Comparison of ENCODE assay signal across 1 cellular context in the genomic region with DNA sequence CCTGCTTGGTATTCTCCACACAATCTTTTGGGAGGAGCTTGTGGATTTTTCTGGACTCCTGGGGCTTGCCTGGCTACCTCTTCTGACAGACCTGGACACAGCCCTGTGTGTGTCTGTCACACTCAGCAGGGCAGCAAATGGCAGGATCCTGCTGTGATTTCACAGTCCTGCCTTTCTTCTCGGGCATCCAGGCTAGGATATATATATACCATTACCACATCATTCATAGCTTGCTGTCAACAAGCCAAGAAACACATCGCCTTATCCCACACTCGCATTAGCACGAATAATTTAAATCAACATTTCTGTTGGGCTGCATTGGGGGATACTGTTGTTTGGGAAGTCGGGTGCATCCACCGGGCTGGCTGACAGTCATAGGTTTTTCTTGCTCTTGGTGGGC.
TF ChIP-seq lines count a peak whose summit lies in the region.

No MANE protein-coding gene starts in this region.

TF ChIP-seq in GM23338, 12 proteins besides CTCF, POLR2A, EP300 and RAD21 (continued from another document):
- TF ChIP-seq, protein P1, sequence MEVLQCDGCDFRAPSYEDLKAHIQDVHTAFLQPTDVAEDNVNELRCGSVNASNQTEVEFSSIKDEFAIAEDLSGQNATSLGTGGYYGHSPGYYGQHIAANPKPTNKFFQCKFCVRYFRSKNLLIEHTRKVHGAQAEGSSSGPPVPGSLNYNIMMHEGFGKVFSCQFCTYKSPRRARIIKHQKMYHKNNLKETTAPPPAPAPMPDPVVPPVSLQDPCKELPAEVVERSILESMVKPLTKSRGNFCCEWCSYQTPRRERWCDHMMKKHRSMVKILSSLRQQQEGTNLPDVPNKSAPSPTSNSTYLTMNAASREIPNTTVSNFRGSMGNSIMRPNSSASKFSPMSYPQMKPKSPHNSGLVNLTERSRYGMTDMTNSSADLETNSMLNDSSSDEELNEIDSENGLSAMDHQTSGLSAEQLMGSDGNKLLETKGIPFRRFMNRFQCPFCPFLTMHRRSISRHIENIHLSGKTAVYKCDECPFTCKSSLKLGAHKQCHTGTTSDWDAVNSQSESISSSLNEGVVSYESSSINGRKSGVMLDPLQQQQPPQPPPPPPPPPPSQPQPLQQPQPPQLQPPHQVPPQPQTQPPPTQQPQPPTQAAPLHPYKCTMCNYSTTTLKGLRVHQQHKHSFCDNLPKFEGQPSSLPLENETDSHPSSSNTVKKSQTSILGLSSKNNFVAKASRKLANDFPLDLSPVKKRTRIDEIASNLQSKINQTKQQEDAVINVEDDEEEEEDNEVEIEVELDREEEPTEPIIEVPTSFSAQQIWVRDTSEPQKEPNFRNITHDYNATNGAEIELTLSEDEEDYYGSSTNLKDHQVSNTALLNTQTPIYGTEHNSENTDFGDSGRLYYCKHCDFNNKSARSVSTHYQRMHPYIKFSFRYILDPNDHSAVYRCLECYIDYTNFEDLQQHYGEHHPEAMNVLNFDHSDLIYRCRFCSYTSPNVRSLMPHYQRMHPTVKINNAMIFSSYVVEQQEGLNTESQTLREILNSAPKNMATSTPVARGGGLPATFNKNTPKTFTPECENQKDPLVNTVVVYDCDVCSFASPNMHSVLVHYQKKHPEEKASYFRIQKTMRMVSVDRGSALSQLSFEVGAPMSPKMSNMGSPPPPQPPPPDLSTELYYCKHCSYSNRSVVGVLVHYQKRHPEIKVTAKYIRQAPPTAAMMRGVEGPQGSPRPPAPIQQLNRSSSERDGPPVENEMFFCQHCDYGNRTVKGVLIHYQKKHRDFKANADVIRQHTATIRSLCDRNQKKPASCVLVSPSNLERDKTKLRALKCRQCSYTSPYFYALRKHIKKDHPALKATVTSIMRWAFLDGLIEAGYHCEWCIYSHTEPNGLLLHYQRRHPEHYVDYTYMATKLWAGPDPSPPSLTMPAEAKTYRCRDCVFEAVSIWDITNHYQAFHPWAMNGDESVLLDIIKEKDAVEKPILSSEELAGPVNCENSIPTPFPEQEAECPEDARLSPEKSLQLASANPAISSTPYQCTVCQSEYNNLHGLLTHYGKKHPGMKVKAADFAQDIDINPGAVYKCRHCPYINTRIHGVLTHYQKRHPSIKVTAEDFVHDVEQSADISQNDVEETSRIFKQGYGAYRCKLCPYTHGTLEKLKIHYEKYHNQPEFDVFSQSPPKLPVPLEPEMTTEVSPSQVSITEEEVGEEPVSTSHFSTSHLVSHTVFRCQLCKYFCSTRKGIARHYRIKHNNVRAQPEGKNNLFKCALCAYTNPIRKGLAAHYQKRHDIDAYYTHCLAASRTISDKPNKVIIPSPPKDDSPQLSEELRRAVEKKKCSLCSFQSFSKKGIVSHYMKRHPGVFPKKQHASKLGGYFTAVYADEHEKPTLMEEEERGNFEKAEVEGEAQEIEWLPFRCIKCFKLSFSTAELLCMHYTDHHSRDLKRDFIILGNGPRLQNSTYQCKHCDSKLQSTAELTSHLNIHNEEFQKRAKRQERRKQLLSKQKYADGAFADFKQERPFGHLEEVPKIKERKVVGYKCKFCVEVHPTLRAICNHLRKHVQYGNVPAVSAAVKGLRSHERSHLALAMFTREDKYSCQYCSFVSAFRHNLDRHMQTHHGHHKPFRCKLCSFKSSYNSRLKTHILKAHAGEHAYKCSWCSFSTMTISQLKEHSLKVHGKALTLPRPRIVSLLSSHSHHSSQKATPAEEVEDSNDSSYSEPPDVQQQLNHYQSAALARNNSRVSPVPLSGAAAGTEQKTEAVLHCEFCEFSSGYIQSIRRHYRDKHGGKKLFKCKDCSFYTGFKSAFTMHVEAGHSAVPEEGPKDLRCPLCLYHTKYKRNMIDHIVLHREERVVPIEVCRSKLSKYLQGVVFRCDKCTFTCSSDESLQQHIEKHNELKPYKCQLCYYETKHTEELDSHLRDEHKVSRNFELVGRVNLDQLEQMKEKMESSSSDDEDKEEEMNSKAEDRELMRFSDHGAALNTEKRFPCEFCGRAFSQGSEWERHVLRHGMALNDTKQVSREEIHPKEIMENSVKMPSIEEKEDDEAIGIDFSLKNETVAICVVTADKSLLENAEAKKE (CRISPR knock-in tag; IDR thresholded peaks at IDR 0.05): no peak
- TF ChIP-seq NANOG (IDR thresholded peaks at IDR 0.05; ENCODE audit: borderline replicate concordance) (no peak), STAT1 (IDR thresholded peaks at IDR 0.05; ENCODE audit: unreplicated experiment) (no peak), ZNF114 (CRISPR knock-in tag; IDR thresholded peaks at IDR 0.05) (no peak), EZH2 (IDR thresholded peaks at IDR 0.05; ENCODE audit: low read depth, unreplicated experiment) (no peak)
- TF ChIP-seq, protein P2, sequence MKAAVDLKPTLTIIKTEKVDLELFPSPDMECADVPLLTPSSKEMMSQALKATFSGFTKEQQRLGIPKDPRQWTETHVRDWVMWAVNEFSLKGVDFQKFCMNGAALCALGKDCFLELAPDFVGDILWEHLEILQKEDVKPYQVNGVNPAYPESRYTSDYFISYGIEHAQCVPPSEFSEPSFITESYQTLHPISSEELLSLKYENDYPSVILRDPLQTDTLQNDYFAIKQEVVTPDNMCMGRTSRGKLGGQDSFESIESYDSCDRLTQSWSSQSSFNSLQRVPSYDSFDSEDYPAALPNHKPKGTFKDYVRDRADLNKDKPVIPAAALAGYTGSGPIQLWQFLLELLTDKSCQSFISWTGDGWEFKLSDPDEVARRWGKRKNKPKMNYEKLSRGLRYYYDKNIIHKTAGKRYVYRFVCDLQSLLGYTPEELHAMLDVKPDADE (IDR thresholded peaks at IDR 0.05): no peak
- TF ChIP-seq, protein P3, sequence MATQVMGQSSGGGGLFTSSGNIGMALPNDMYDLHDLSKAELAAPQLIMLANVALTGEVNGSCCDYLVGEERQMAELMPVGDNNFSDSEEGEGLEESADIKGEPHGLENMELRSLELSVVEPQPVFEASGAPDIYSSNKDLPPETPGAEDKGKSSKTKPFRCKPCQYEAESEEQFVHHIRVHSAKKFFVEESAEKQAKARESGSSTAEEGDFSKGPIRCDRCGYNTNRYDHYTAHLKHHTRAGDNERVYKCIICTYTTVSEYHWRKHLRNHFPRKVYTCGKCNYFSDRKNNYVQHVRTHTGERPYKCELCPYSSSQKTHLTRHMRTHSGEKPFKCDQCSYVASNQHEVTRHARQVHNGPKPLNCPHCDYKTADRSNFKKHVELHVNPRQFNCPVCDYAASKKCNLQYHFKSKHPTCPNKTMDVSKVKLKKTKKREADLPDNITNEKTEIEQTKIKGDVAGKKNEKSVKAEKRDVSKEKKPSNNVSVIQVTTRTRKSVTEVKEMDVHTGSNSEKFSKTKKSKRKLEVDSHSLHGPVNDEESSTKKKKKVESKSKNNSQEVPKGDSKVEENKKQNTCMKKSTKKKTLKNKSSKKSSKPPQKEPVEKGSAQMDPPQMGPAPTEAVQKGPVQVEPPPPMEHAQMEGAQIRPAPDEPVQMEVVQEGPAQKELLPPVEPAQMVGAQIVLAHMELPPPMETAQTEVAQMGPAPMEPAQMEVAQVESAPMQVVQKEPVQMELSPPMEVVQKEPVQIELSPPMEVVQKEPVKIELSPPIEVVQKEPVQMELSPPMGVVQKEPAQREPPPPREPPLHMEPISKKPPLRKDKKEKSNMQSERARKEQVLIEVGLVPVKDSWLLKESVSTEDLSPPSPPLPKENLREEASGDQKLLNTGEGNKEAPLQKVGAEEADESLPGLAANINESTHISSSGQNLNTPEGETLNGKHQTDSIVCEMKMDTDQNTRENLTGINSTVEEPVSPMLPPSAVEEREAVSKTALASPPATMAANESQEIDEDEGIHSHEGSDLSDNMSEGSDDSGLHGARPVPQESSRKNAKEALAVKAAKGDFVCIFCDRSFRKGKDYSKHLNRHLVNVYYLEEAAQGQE (IDR thresholded peaks at IDR 0.05; ENCODE audit: unreplicated experiment): no peak
